ENCODE assay signal across 8 cellular contexts in genomic region chr4:101191302-101192098, GRCh38.
DNase-seq lines count a peak whose midpoint lies in the region; ATAC-seq and TF ChIP-seq lines count a peak whose summit lies in the region.

No MANE protein-coding gene starts in this region.

- DNase-seq in AG04450 (ENCODE audit: low read depth, low spot score) (peak; percentile 36), SK-N-SH (peak; percentile 47), foreskin fibroblast (peak; percentile 70 to 87), DMS153 treated with DMSO at 0.1 percent for 48 hours (lab: John Stamatoyannopoulos, UW; ENCODE audit: unreplicated experiment) (no peak), NCI-H1436 treated with DMSO at 0.1 percent for 48 hours (lab: John Stamatoyannopoulos, UW) (no peak)

- CTCF ChIA-PET in AG04450 (lab: Charles Lee) (interaction anchor here (2.0 kb wide), 1 partner anchor 22 kb away, joined by 6 read pairs; no protein-coding TSS in a partner anchor), SK-N-SH (lab: Yijun Ruan, JAX) (no interaction called here)

- H2AFZ ChIP-seq in SK-N-SH (ENCODE audit: low read depth), result no peak overlapping the region

- H3K4me3 ChIP-seq in AG04450 (ENCODE audit: low read depth, low read length), result no peak overlapping the region
- H3K4me3 ChIP-seq in SK-N-SH (ENCODE audit: low read depth in 2 of 2, low read length in 1 of 2), result no peak overlapping the region; a peak in 1 of 4 replicates
- H3K4me3 ChIP-seq in foreskin fibroblast (ENCODE audit: low read depth in 1 of 2, low read length in 2 of 2), result peak overlapping the region in 1 of 2 donors; percentile 1
- no peak overlapping the region for H3K4me3 ChIP-seq in neutrophil (ENCODE audit: low read depth in 1 of 2, low read length in 1 of 2)

- H3F3A ChIP-seq in SK-N-SH (replicated peaks; ENCODE audit: insufficient read depth), result peaks cover 3% of the 10 kb centered on the region

- H3K9me3 ChIP-seq in AG04450 (ENCODE audit: control insufficient read depth, insufficient read depth, low read length), result no peaks in the 10 kb centered on the region
- no peaks in the 10 kb centered on the region for H3K9me3 ChIP-seq in SK-N-SH
- H3K9me3 ChIP-seq in neutrophil, result no peaks in the 10 kb centered on the region

- ATAC-seq in HG02763 (IDR thresholded peaks at IDR 0.05; ENCODE audit: unreplicated experiment) (no peak), HG03039 (IDR thresholded peaks at IDR 0.05; ENCODE audit: unreplicated experiment) (no peak)

- H3K27me3 ChIP-seq in AG04450 (ENCODE audit: control insufficient read depth, insufficient read depth, low read length) (no peaks in the 10 kb centered on the region), SK-N-SH (ENCODE audit: insufficient read depth) (no peaks in the 10 kb centered on the region), neutrophil (no peaks in the 10 kb centered on the region)

- H3K79me2 ChIP-seq in SK-N-SH (ENCODE audit: insufficient read depth), result peaks cover 13% of the 10 kb centered on the region

- H3K9me2 ChIP-seq in SK-N-SH, result no peaks in the 10 kb centered on the region

- H3K4me1 ChIP-seq in SK-N-SH (ENCODE audit: control insufficient read depth in 1 of 2, insufficient read depth in 2 of 2, low read depth in 1 of 2, low read length in 1 of 2) (peaks cover 14 to 15% of the 10 kb centered on the region in 2 experiments; a peak in 3 of 4 replicates), neutrophil (ENCODE audit: control insufficient read depth in 1 of 2, insufficient read depth in 1 of 2, low read depth in 1 of 2, low read length in 1 of 2) (no peaks in the 10 kb centered on the region)

- peak overlapping the region; percentile 55; the same call in 1 of the 2 replicates for H3K4me2 ChIP-seq in SK-N-SH

- 0 out of 2 replicates have a peak, but pooled peaks have one; percentile 5 for TF ChIP-seq RAD21 in SK-N-SH (IDR thresholded peaks at IDR 0.05; ENCODE audit: low read length)

- no peaks in the 10 kb centered on the region for H4K20me1 ChIP-seq in SK-N-SH (ENCODE audit: insufficient read depth)

- TF ChIP-seq EP300 in SK-N-SH (IDR thresholded peaks at IDR 0.05; ENCODE audit: borderline replicate concordance in 1 of 2, low read depth in 1 of 2, low read length in 1 of 2), result peak in 1 of 2 experiments; percentile 79; a peak in 2 of 4 replicates

- WGBS in SK-N-SH (ENCODE audit: low lambda C conversion rate), result 29% methylated on average over 4 of the region's 4 CpGs

- H3K36me3 ChIP-seq in SK-N-SH (replicated peaks in 1 of 2; ENCODE audit: control insufficient read depth in 1 of 2, insufficient read depth in 2 of 2, low read length in 1 of 2), result peaks cover 2 to 31% of the 10 kb centered on the region in 2 experiments
- H3K36me3 ChIP-seq in neutrophil, result peaks cover 14% of the 10 kb centered on the region

- no peak overlapping the region for H3K9ac ChIP-seq in SK-N-SH

- peak overlapping the region; percentile 33 for H3K27ac ChIP-seq in AG04450 (ENCODE audit: low read depth, low read length)
- peak overlapping the region; percentile 73 for H3K27ac ChIP-seq in SK-N-SH (ENCODE audit: low read depth in 2 of 2, low read length in 1 of 2)
- peak overlapping the region; percentile 30 for H3K27ac ChIP-seq in neutrophil

- POLR2A ChIA-PET in AG04450 (lab: Yijun Ruan, JAX) (no interaction called here), SK-N-SH (lab: Yijun Ruan, JAX) (no interaction called here)

- TF ChIP-seq CTCF in AG04450 (IDR thresholded peaks at IDR 0.05; ENCODE audit: low read depth, low read length), result no peak
- no peak for TF ChIP-seq CTCF in SK-N-SH (IDR thresholded peaks at IDR 0.05)
- TF ChIP-seq CTCF in foreskin fibroblast (IDR thresholded peaks at IDR 0.05; ENCODE audit: low read depth, low read length), result no peak
- TF ChIP-seq CTCF in neutrophil (IDR thresholded peaks at IDR 0.05), result no peak

TF ChIP-seq in SK-N-SH, 30 proteins besides CTCF, POLR2A, EP300 and RAD21:
- peak; percentile 69 for TF ChIP-seq PBX3 (IDR thresholded peaks at IDR 0.05)
- peak; percentile 62 for TF ChIP-seq FOXJ3 (CRISPR knock-in tag; IDR thresholded peaks at IDR 0.05)
- no peak for TF ChIP-seq USF1 (IDR thresholded peaks at IDR 0.05; ENCODE audit: borderline replicate concordance, low read depth)
- TF ChIP-seq CHD2 (IDR thresholded peaks at IDR 0.05; ENCODE audit: low read length, partially characterized antibody), result peak; percentile 83
- TF ChIP-seq RCOR1 (IDR thresholded peaks at IDR 0.05; ENCODE audit: low read length), result peak; percentile 94
- TF ChIP-seq MXI1 (IDR thresholded peaks at IDR 0.05; ENCODE audit: low read depth, low read length), result peak; percentile 13; the same call in 1 of the 2 replicates
- peak; percentile 71 for TF ChIP-seq TCF12 (IDR thresholded peaks at IDR 0.05)
- TF ChIP-seq GATA2 (CRISPR knock-in tag; IDR thresholded peaks at IDR 0.05), result peak; percentile 61
- peak; percentile 12; the same call in 1 of the 2 replicates for TF ChIP-seq GABPA (IDR thresholded peaks at IDR 0.05; ENCODE audit: low read depth)
- no peak for TF ChIP-seq NRF1 (IDR thresholded peaks at IDR 0.05; ENCODE audit: low read depth, low read length)
- TF ChIP-seq MAX (IDR thresholded peaks at IDR 0.05; ENCODE audit: low read depth), result no peak
- no peak for TF ChIP-seq TAF1 (IDR thresholded peaks at IDR 0.05; ENCODE audit: borderline replicate concordance, low read depth, low read length)
- TF ChIP-seq RXRA (IDR thresholded peaks at IDR 0.05; ENCODE audit: borderline replicate concordance, low read depth), result peak; percentile 50
- peak; percentile 77 for TF ChIP-seq NFIC (IDR thresholded peaks at IDR 0.05; ENCODE audit: borderline replicate concordance)
- TF ChIP-seq EZH2phosphoT487 (IDR thresholded peaks at IDR 0.05; ENCODE audit: borderline replicate concordance, low read depth), result no peak

Comparison
In these comparisons a context has a peak if more than half of its experiments do, and no peak if none do; other contexts are left out.
1. DNase-seq: peak in AG04450 (single experiment), SK-N-SH (single experiment) and foreskin fibroblast (2 of 2); none in DMS153 treated with DMSO at 0.1 percent for 48 hours (single experiment) and NCI-H1436 treated with DMSO at 0.1 percent for 48 hours (single experiment).
2. Peak in every context shown above with its lines, with median percentiles within 50 percentile points of each other: H3K27ac ChIP-seq.